Comparison of ENCODE assay signal across 15 cellular contexts in genomic region chr5:178326054-178326715, GRCh38.
DNase-seq lines count a peak whose midpoint lies in the region; ATAC-seq and TF ChIP-seq lines count a peak whose summit lies in the region.
"Had no signal": no experiment of that assay in that cellular context is flagged by ENCODE, and none has a peak within 500 bp of the region (broad histone marks: within the 10 kb centered on the region; RNA-seq: fewer than 3 reads in every experiment).

No MANE protein-coding gene starts in this region.

- no peaks in the 10 kb centered on the region for H3K9me3 ChIP-seq in RWPE2 (ENCODE audit: severe bottlenecking)
- H3K9me3 ChIP-seq in esophagus squamous epithelium: no peaks in the 10 kb centered on the region
- H3K9me3 ChIP-seq in mucosa of descending colon: no peaks in the 10 kb centered on the region
- peaks cover 0 to 4% of the 10 kb centered on the region in 2 donors for H3K9me3 ChIP-seq in stomach smooth muscle (ENCODE audit: control insufficient read depth in 2 of 2, low read length in 2 of 2)
- H3K9me3 ChIP-seq: BE2C, neutrophil had no signal

- intact Hi-C loops in esophagus squamous epithelium (cut with DNase I): no loop called here
- intact Hi-C loops in mucosa of descending colon (cut with DNase I, micrococcal nuclease): no loop called here

- H3K27ac ChIP-seq in RWPE2 (ENCODE audit: poor library complexity, severe bottlenecking): no peak overlapping the region
- peak overlapping the region in 3 of 4 donors; percentile 61 to 76 (median 74) for H3K27ac ChIP-seq in esophagus squamous epithelium
- peak overlapping the region; percentile 73 for H3K27ac ChIP-seq in stomach smooth muscle (ENCODE audit: low read length)
- H3K27ac ChIP-seq: neutrophil, skin epidermis had no signal

- DNase-seq in RWPE2 (ENCODE audit: low spot score) (peak; percentile 19), esophagus squamous epithelium (lab: John Stamatoyannopoulos, UW) (no peak), mucosa of descending colon (peak in 1 of 3 donors; percentile 23), foreskin melanocyte (no peak)
- DNase-seq in activated naive CD4-positive, alpha-beta T cell treated with anti-CD3 and anti-CD28 coated beads, Interleukin-2, amount 50 U/mL, for 72 hours (ENCODE audit: low spot score in 2 of 2): no peak
- DNase-seq: activated CD4-positive, alpha-beta T cell treated with anti-CD3 and anti-CD28 coated beads for 1 hour; activated gamma-delta T cell; BE2C; NCI-H1048; SIG-M5; T-helper 2 cell had no signal

- H3K4me3 ChIP-seq in RWPE2 (ENCODE audit: severe bottlenecking): no peak overlapping the region
- H3K4me3 ChIP-seq in esophagus squamous epithelium: no peak overlapping the region
- no peak overlapping the region for H3K4me3 ChIP-seq in mucosa of descending colon
- H3K4me3 ChIP-seq in stomach smooth muscle (ENCODE audit: low read length in 2 of 2): no peak overlapping the region
- H3K4me3 ChIP-seq: skin epidermis had no signal

- 57 to 71% methylated on average over 8 to 17 of the region's 17 CpGs for WGBS in esophagus squamous epithelium, 2 donors

- no peak for TF ChIP-seq CTCF in RWPE2 (IDR thresholded peaks at IDR 0.05; ENCODE audit: poor library complexity, severe bottlenecking)
- TF ChIP-seq CTCF in esophagus squamous epithelium (IDR thresholded peaks at IDR 0.05): no peak
- TF ChIP-seq CTCF in mucosa of descending colon (IDR thresholded peaks at IDR 0.05): no peak

- H3K36me3 Mint-ChIP-seq in activated naive CD4-positive, alpha-beta T cell treated with anti-CD3 and anti-CD28 coated beads, Interleukin-2, amount 50 U/mL, for 72 hours: no peaks in the 10 kb centered on the region

- TF ChIP-seq POLR2A in esophagus squamous epithelium (IDR thresholded peaks at IDR 0.05): no peak

- no peak for ATAC-seq in RWPE2 (ENCODE audit: low read depth)
- peak; percentile 32 for ATAC-seq in mucosa of descending colon
- no peak for ATAC-seq in GM18868 (IDR thresholded peaks at IDR 0.05; ENCODE audit: unreplicated experiment)
- no peak for ATAC-seq in activated naive CD4-positive, alpha-beta T cell treated with anti-CD3 and anti-CD28 coated beads, Interleukin-2, amount 50 U/mL, for 72 hours

- H3K9ac ChIP-seq in stomach smooth muscle (ENCODE audit: low read length in 2 of 2): no peak overlapping the region

- H3K27ac Mint-ChIP-seq in activated naive CD4-positive, alpha-beta T cell treated with anti-CD3 and anti-CD28 coated beads, Interleukin-2, amount 50 U/mL, for 72 hours: no peak overlapping the region

- H3K36me3 ChIP-seq in RWPE2 (ENCODE audit: low read depth) (no peaks in the 10 kb centered on the region), esophagus squamous epithelium (no peaks in the 10 kb centered on the region), mucosa of descending colon (ENCODE audit: low read depth) (no peaks in the 10 kb centered on the region), stomach smooth muscle (ENCODE audit: control insufficient read depth in 2 of 2, insufficient read depth in 2 of 2, low read length in 2 of 2) (no peaks in the 10 kb centered on the region)
- H3K36me3 ChIP-seq: BE2C, neutrophil had no signal

- H3K9me3 Mint-ChIP-seq in activated naive CD4-positive, alpha-beta T cell treated with anti-CD3 and anti-CD28 coated beads, Interleukin-2, amount 50 U/mL, for 72 hours: no peaks in the 10 kb centered on the region

- H3K27me3 ChIP-seq in RWPE2 (ENCODE audit: insufficient read depth, poor library complexity, severe bottlenecking) (no peaks in the 10 kb centered on the region), esophagus squamous epithelium (peaks cover 0 to 70% (median 0%) of the 10 kb centered on the region in 4 donors), stomach smooth muscle (ENCODE audit: control insufficient read depth in 1 of 2, insufficient read depth in 2 of 2, low read length in 2 of 2) (peaks cover 0 to 4% of the 10 kb centered on the region in 2 donors)
- H3K27me3 ChIP-seq: BE2C, neutrophil had no signal

- H3K4me1 ChIP-seq in RWPE2 (ENCODE audit: insufficient read depth, poor library complexity, severe bottlenecking): no peaks in the 10 kb centered on the region
- peaks cover 2 to 26% (median 10%) of the 10 kb centered on the region in 3 donors for H3K4me1 ChIP-seq in esophagus squamous epithelium
- peaks cover 3% of the 10 kb centered on the region for H3K4me1 ChIP-seq in mucosa of descending colon (ENCODE audit: low read depth)
- peaks cover 18% of the 10 kb centered on the region for H3K4me1 ChIP-seq in stomach smooth muscle (ENCODE audit: control insufficient read depth, insufficient read depth, low read length)
- H3K4me1 ChIP-seq: BE2C had no signal
